26 cellular contexts compared by ENCODE assay signal in genomic region chr13:82374719-82375118, GRCh38.
"Had no signal": no experiment of that assay in that cellular context is flagged by ENCODE, and none has a peak within 500 bp of the region (broad histone marks: within the 10 kb centered on the region; RNA-seq: fewer than 3 reads in every experiment).

No MANE protein-coding gene starts in this region.

- FAIRE-seq: endometrium, endothelial cell of umbilical vein had no signal

- H3K4me3 ChIP-seq: colonic mucosa, coronary artery, dorsolateral prefrontal cortex, esophagus muscularis mucosa, esophagus squamous epithelium, gastrocnemius medialis, gastroesophageal sphincter, heart left ventricle, heart right ventricle had no signal

- H3K4me1 ChIP-seq: colonic mucosa, esophagus muscularis mucosa, esophagus squamous epithelium, foreskin keratinocyte, gastrocnemius medialis, gastroesophageal sphincter, heart left ventricle, heart right ventricle had no signal

- DNase-seq: colonic mucosa; cortex of kidney; dermis blood vessel endothelial cell; dorsolateral prefrontal cortex; effector CD4-positive, alpha-beta T cell; effector CD8-positive, alpha-beta T cell; effector memory CD4-positive, alpha-beta T cell; effector memory CD8-positive, alpha-beta T cell; endodermal cell; erythroblast; esophagus squamous epithelium; foreskin fibroblast; foreskin keratinocyte; foreskin melanocyte; gastrocnemius medialis; glutamatergic neuron; head of caudate nucleus; heart left ventricle; heart right ventricle had no signal

- H3K9me3 ChIP-seq: colonic mucosa, esophagus muscularis mucosa, esophagus squamous epithelium, gastrocnemius medialis, gastroesophageal sphincter had no signal

- H3K36me3 ChIP-seq: colonic mucosa, esophagus muscularis mucosa, esophagus squamous epithelium, gastrocnemius medialis, gastroesophageal sphincter, heart left ventricle, heart right ventricle had no signal

- ATAC-seq: effector memory CD8-positive, alpha-beta T cell; esophagus mucosa; foreskin keratinocyte; gastrocnemius medialis; gastroesophageal sphincter; heart left ventricle; heart right ventricle had no signal

- H3K27ac ChIP-seq: colonic mucosa, coronary artery, dorsolateral prefrontal cortex, epithelial cell of prostate, esophagus muscularis mucosa, esophagus squamous epithelium, foreskin keratinocyte, gastrocnemius medialis, gastroesophageal sphincter, heart left ventricle, heart right ventricle had no signal

- H3K27me3 ChIP-seq: colonic mucosa, dorsolateral prefrontal cortex, esophagus muscularis mucosa, esophagus squamous epithelium, foreskin keratinocyte, gastrocnemius medialis, gastroesophageal sphincter, heart left ventricle, heart right ventricle had no signal
